In genomic region chr9:120856700-120857099, GRCh38 we compare ENCODE assay signal across 16 cellular contexts. TPM values are rescaled to one million over a fixed set of nuclear protein-coding genes. Genes with fewer than 3 reads are reported as not detected.
DNase-seq lines count a peak whose midpoint lies in the region; ATAC-seq, FAIRE-seq and TF ChIP-seq lines count a peak whose summit lies in the region.
"Had no signal": no experiment of that assay in that cellular context is flagged by ENCODE, and none has a peak within 500 bp of the region (broad histone marks: within the 10 kb centered on the region; RNA-seq: fewer than 3 reads in every experiment).

No MANE protein-coding gene starts in this region.

- peak; percentile 1 for DNase-seq in activated CD4-positive, alpha-beta memory T cell treated with anti-CD3 and anti-CD28 coated beads for 36 hours
- no peak for DNase-seq in activated CD4-positive, alpha-beta memory T cell treated with anti-CD3 and anti-CD28 coated beads, Interleukin-2, amount 10 ng/mL, durations not matched to agents 7 days and 5 days
- DNase-seq in GM12892 (ENCODE audit: insufficient read length) = no peak
- peak; percentile 52 for DNase-seq in SHP77 treated with DMSO at 0.1 percent for 48 hours (lab: John Stamatoyannopoulos, UW)
- DNase-seq in mucosa of gallbladder (ENCODE audit: low spot score) = peak; percentile 52
- no peak for DNase-seq in foreskin melanocyte
- DNase-seq: cerebellar nuclear complex; DND-41; left cardiac atrium; naive thymus-derived CD8-positive, alpha-beta T cell; NCI-H226; T-helper 9 cell had no signal

- peaks cover 4% of the 10 kb centered on the region for H3K4me1 Mint-ChIP-seq in activated CD4-positive, alpha-beta memory T cell treated with anti-CD3 and anti-CD28 coated beads for 36 hours (ENCODE audit: low read depth)
- H3K4me1 Mint-ChIP-seq in activated CD4-positive, alpha-beta memory T cell treated with anti-CD3 and anti-CD28 coated beads, Interleukin-2, amount 10 ng/mL, durations not matched to agents 7 days and 5 days = peaks cover 6% of the 10 kb centered on the region

- no peaks in the 10 kb centered on the region for H3K27me3 Mint-ChIP-seq in activated CD4-positive, alpha-beta memory T cell treated with anti-CD3 and anti-CD28 coated beads for 36 hours
- no peaks in the 10 kb centered on the region for H3K27me3 Mint-ChIP-seq in activated CD4-positive, alpha-beta memory T cell treated with anti-CD3 and anti-CD28 coated beads, Interleukin-2, amount 10 ng/mL, durations not matched to agents 7 days and 5 days
- H3K27me3 Mint-ChIP-seq: activated naive CD8-positive, alpha-beta T cell; naive thymus-derived CD8-positive, alpha-beta T cell had no signal

- FAIRE-seq in GM12892 (lab: Jason Lieb, UNC) = no peak
- FAIRE-seq: GM12878 had no signal

- TF ChIP-seq POLR2A in GM12892 (IDR thresholded peaks at IDR 0.05; ENCODE audit: low read depth, low read length) = 0 out of 2 replicates have a peak, but pooled peaks have one; percentile 8

- ATAC-seq in HG03139 (IDR thresholded peaks at IDR 0.05; ENCODE audit: unreplicated experiment) (no peak), GM19023 (IDR thresholded peaks at IDR 0.05; ENCODE audit: unreplicated experiment) (no peak)
- ATAC-seq: GM12878; left cardiac atrium; naive thymus-derived CD8-positive, alpha-beta T cell had no signal

- H3K36me3 Mint-ChIP-seq in activated CD4-positive, alpha-beta memory T cell treated with anti-CD3 and anti-CD28 coated beads for 36 hours = peaks cover 59% of the 10 kb centered on the region
- H3K36me3 Mint-ChIP-seq in activated CD4-positive, alpha-beta memory T cell treated with anti-CD3 and anti-CD28 coated beads, Interleukin-2, amount 10 ng/mL, durations not matched to agents 7 days and 5 days (ENCODE audit: low read depth) = peaks cover 88% of the 10 kb centered on the region

- POLR2A ChIA-PET in activated CD4-positive, alpha-beta memory T cell treated with anti-CD3 and anti-CD28 coated beads for 36 hours (lab: Charles Lee) = interaction anchor here (0.6 to 1.5 kb wide), 5 partner anchors 10 to 69 kb away, joined by 3 to 4 read pairs (median 3); no protein-coding TSS in a partner anchor
- POLR2A ChIA-PET in activated CD4-positive, alpha-beta memory T cell treated with anti-CD3 and anti-CD28 coated beads, Interleukin-2, amount 10 ng/mL, durations not matched to agents 7 days and 5 days (lab: Charles Lee) = interaction anchor here (1.1 to 7.0 kb wide), 6 partner anchors 9 to 63 kb away, joined by 3 to 59 read pairs (median 6); partner anchors contain the start of genes FBXW2 and PSMD5

- CTCF ChIA-PET in activated CD4-positive, alpha-beta memory T cell treated with anti-CD3 and anti-CD28 coated beads for 36 hours (lab: Charles Lee) = interaction anchor here (1.2 to 1.6 kb wide), 2 partner anchors 10 to 80 kb away, joined by 4 to 6 read pairs; no protein-coding TSS in a partner anchor
- CTCF ChIA-PET in activated CD4-positive, alpha-beta memory T cell treated with anti-CD3 and anti-CD28 coated beads, Interleukin-2, amount 10 ng/mL, durations not matched to agents 7 days and 5 days (lab: Charles Lee) = interaction anchor here (1.2 kb wide), 1 partner anchor 17 kb away, joined by 4 read pairs; no protein-coding TSS in a partner anchor

- peak overlapping the region; percentile 23 for H3K27ac Mint-ChIP-seq in activated CD4-positive, alpha-beta memory T cell treated with anti-CD3 and anti-CD28 coated beads for 36 hours
- H3K27ac Mint-ChIP-seq in activated CD4-positive, alpha-beta memory T cell treated with anti-CD3 and anti-CD28 coated beads, Interleukin-2, amount 10 ng/mL, durations not matched to agents 7 days and 5 days = no peak overlapping the region

- no peak overlapping the region for H3K4me3 Mint-ChIP-seq in activated CD4-positive, alpha-beta memory T cell treated with anti-CD3 and anti-CD28 coated beads for 36 hours
- H3K4me3 Mint-ChIP-seq in activated CD4-positive, alpha-beta memory T cell treated with anti-CD3 and anti-CD28 coated beads, Interleukin-2, amount 10 ng/mL, durations not matched to agents 7 days and 5 days = no peak overlapping the region
- H3K4me3 Mint-ChIP-seq: activated naive CD8-positive, alpha-beta T cell; naive thymus-derived CD8-positive, alpha-beta T cell had no signal

- H3K9me3 Mint-ChIP-seq in activated CD4-positive, alpha-beta memory T cell treated with anti-CD3 and anti-CD28 coated beads for 36 hours = no peaks in the 10 kb centered on the region
- no peaks in the 10 kb centered on the region for H3K9me3 Mint-ChIP-seq in activated CD4-positive, alpha-beta memory T cell treated with anti-CD3 and anti-CD28 coated beads, Interleukin-2, amount 10 ng/mL, durations not matched to agents 7 days and 5 days
- H3K9me3 Mint-ChIP-seq: naive thymus-derived CD8-positive, alpha-beta T cell had no signal

- intact Hi-C loops in activated CD4-positive, alpha-beta memory T cell treated with anti-CD3 and anti-CD28 coated beads for 36 hours (cut with micrococcal nuclease) = no loop called here

RNA-seq across cellular contexts. Expression of gene PSMD5, which starts 14.0 kb away (rescaled TPM):
- total RNA-seq in activated CD4-positive, alpha-beta memory T cell treated with anti-CD3 and anti-CD28 coated beads for 36 hours = 10 to 100 TPM; 69.7 to 71.0 TPM
- total RNA-seq in activated CD4-positive, alpha-beta memory T cell treated with anti-CD3 and anti-CD28 coated beads, Interleukin-2, amount 10 ng/mL, durations not matched to agents 7 days and 5 days = 10 to 100 TPM; 51.8 to 64.0 TPM
- 21.9 TPM for polyA plus RNA-seq in GM12892 (2012; ENCODE audit: missing spikeins)
- 65.1 TPM for total RNA-seq in mucosa of gallbladder

RNA-seq across cellular contexts. Expression of gene PHF19, which starts 20.3 kb away (rescaled TPM):
- total RNA-seq in activated CD4-positive, alpha-beta memory T cell treated with anti-CD3 and anti-CD28 coated beads for 36 hours = 100 to 1,000 TPM; 183 to 189 TPM
- total RNA-seq in activated CD4-positive, alpha-beta memory T cell treated with anti-CD3 and anti-CD28 coated beads, Interleukin-2, amount 10 ng/mL, durations not matched to agents 7 days and 5 days = 100 to 1,000 TPM; 229 TPM
- 70.4 TPM for polyA plus RNA-seq in GM12892 (2012; ENCODE audit: missing spikeins)
- 25.9 TPM for total RNA-seq in mucosa of gallbladder

Comparison
In these comparisons a context has a peak if more than half of its experiments do, and no peak if none do; other contexts are left out.
1. DNase-seq: peak in activated CD4-positive, alpha-beta memory T cell treated with anti-CD3 and anti-CD28 coated beads for 36 hours (single experiment), SHP77 treated with DMSO at 0.1 percent for 48 hours (single experiment) and mucosa of gallbladder (single experiment); none in activated CD4-positive, alpha-beta memory T cell treated with anti-CD3 and anti-CD28 coated beads, Interleukin-2, amount 10 ng/mL, durations not matched to agents 7 days and 5 days (single experiment), GM12892 (single experiment) and foreskin melanocyte (single experiment).